Comparison of ENCODE assay signal across 8 cellular contexts in genomic region chr7:140506788-140507464, GRCh38. TPM values are rescaled to one million over a fixed set of nuclear protein-coding genes. Genes with fewer than 3 reads are reported as not detected.
DNase-seq lines count a peak whose midpoint lies in the region; ATAC-seq, FAIRE-seq and TF ChIP-seq lines count a peak whose summit lies in the region.

No MANE protein-coding gene starts in this region.

- intact Hi-C loops in gastrocnemius medialis (cut with DNase I; ENCODE audit: low total_unique reads): loop anchor here (1.0 kb wide), 1 partner anchor 28 kb away; the partner anchor contains the start of gene MKRN1
- intact Hi-C loops in colonic mucosa (cut with DNase I): no loop called here

- POLR2A ChIA-PET in activated CD4-positive, alpha-beta T cell treated with anti-CD3 and anti-CD28 coated beads, Interleukin-2, amount 10 ng/mL, durations not matched to agents 7 days and 5 days (lab: Charles Lee): no interaction called here

- H3K36me3 Mint-ChIP-seq in activated CD4-positive, alpha-beta T cell treated with anti-CD3 and anti-CD28 coated beads, Interleukin-2, amount 10 ng/mL, durations not matched to agents 7 days and 5 days (ENCODE audit: low read depth): no peaks in the 10 kb centered on the region

- no peak overlapping the region for H3K27ac Mint-ChIP-seq in activated CD4-positive, alpha-beta T cell treated with anti-CD3 and anti-CD28 coated beads, Interleukin-2, amount 10 ng/mL, durations not matched to agents 7 days and 5 days

- peak; percentile 97 to 99 for DNase-seq in NCI-H526 (lab: John Stamatoyannopoulos, UW)
- DNase-seq in fibroblast of peridontal ligament (ENCODE audit: extremely low read depth): peak; percentile 72
- DNase-seq in gastrocnemius medialis: peak; percentile 50 to 86
- DNase-seq in activated CD4-positive, alpha-beta T cell treated with anti-CD3 and anti-CD28 coated beads for 4 hours: no peak
- DNase-seq in activated CD4-positive, alpha-beta T cell treated with anti-CD3 and anti-CD28 coated beads, Interleukin-2, amount 10 ng/mL, durations not matched to agents 7 days and 5 days: no peak
- no peak for DNase-seq in colonic mucosa
- DNase-seq in D721Med (ENCODE audit: insufficient read length, low spot score): no peak

- CTCF ChIA-PET in activated CD4-positive, alpha-beta T cell treated with anti-CD3 and anti-CD28 coated beads, Interleukin-2, amount 10 ng/mL, durations not matched to agents 7 days and 5 days (lab: Charles Lee): interaction anchor here (0.6 to 1.5 kb wide), 2 partner anchors 8 to 536 kb away, joined by 3 to 4 read pairs; no protein-coding TSS in a partner anchor

- peak overlapping the region in 1 of 2 donors; percentile 21 for H3K9ac ChIP-seq in colonic mucosa (ENCODE audit: low read depth in 2 of 2, low read length in 2 of 2)

- H3K4me1 ChIP-seq in gastrocnemius medialis: peaks cover 11% of the 10 kb centered on the region in 2 donors
- no peaks in the 10 kb centered on the region for H3K4me1 ChIP-seq in colonic mucosa

- H3K4me3 ChIP-seq in gastrocnemius medialis: no peak overlapping the region
- H3K4me3 ChIP-seq in colonic mucosa: no peak overlapping the region

- H3K27me3 ChIP-seq in gastrocnemius medialis (no peaks in the 10 kb centered on the region), colonic mucosa (no peaks in the 10 kb centered on the region)

- no peaks in the 10 kb centered on the region for H3K9me3 ChIP-seq in gastrocnemius medialis
- no peaks in the 10 kb centered on the region for H3K9me3 ChIP-seq in colonic mucosa

- in situ Hi-C loops in gastrocnemius medialis (cut with MboI; ENCODE audit: low sequenced_read_pairs in 4 of 4): loop anchor here in 1 of 4 donors (25.0 kb wide), 1 partner anchor 505 kb away; the partner anchor contains the start of gene MRPS33

- ATAC-seq in GM19463 (IDR thresholded peaks at IDR 0.05; ENCODE audit: unreplicated experiment) (peak; percentile 57), gastrocnemius medialis (peak; percentile 97 to 99)

- no peak for TF ChIP-seq POLR2A in gastrocnemius medialis (IDR thresholded peaks at IDR 0.05)

- no peaks in the 10 kb centered on the region for H3K9me3 Mint-ChIP-seq in activated CD4-positive, alpha-beta T cell treated with anti-CD3 and anti-CD28 coated beads, Interleukin-2, amount 10 ng/mL, durations not matched to agents 7 days and 5 days

- H3K36me3 ChIP-seq in gastrocnemius medialis (no peaks in the 10 kb centered on the region), colonic mucosa (no peaks in the 10 kb centered on the region)

- H3K4me1 Mint-ChIP-seq in activated CD4-positive, alpha-beta T cell treated with anti-CD3 and anti-CD28 coated beads, Interleukin-2, amount 10 ng/mL, durations not matched to agents 7 days and 5 days: no peaks in the 10 kb centered on the region

- FAIRE-seq in D721Med (lab: Jason Lieb, UNC): no peak

- no peak overlapping the region for H3K4me3 Mint-ChIP-seq in activated CD4-positive, alpha-beta T cell treated with anti-CD3 and anti-CD28 coated beads, Interleukin-2, amount 10 ng/mL, durations not matched to agents 7 days and 5 days

- H3K27me3 Mint-ChIP-seq in activated CD4-positive, alpha-beta T cell treated with anti-CD3 and anti-CD28 coated beads, Interleukin-2, amount 10 ng/mL, durations not matched to agents 7 days and 5 days: no peaks in the 10 kb centered on the region

- peak overlapping the region; percentile 62 to 85 (median 76) for H3K27ac ChIP-seq in gastrocnemius medialis
- no peak overlapping the region for H3K27ac ChIP-seq in colonic mucosa

- TF ChIP-seq CTCF in gastrocnemius medialis (IDR thresholded peaks at IDR 0.05 in 4 of 5, conservative IDR thresholded peaks at IDR 0.05 in 1 of 5) (peak in 1 of 5 experiments; percentile 13), colonic mucosa (IDR thresholded peaks at IDR 0.05) (no peak), D721Med (IDR thresholded peaks at IDR 0.05; ENCODE audit: insufficient read depth, missing control alignments) (no peak)

RNA-seq across cellular contexts. Expression of gene MKRN1, which starts 27.6 kb away (rescaled TPM):
- total RNA-seq in gastrocnemius medialis: 10 to 100 TPM; 38.0 to 90.4 (median 64.7) TPM
- 10 to 100 TPM; 84.5 to 86.9 TPM for total RNA-seq in activated CD4-positive, alpha-beta T cell treated with anti-CD3 and anti-CD28 coated beads, Interleukin-2, amount 10 ng/mL, durations not matched to agents 7 days and 5 days
- total RNA-seq in colonic mucosa: 100 to 1,000 TPM; 175 to 240 TPM

Comparison
In these comparisons a context has a peak if more than half of its experiments do, and no peak if none do; other contexts are left out.
1. DNase-seq: peak in NCI-H526 (2 of 2), fibroblast of peridontal ligament (single experiment) and gastrocnemius medialis (2 of 2); none in activated CD4-positive, alpha-beta T cell treated with anti-CD3 and anti-CD28 coated beads for 4 hours (0 of 2), activated CD4-positive, alpha-beta T cell treated with anti-CD3 and anti-CD28 coated beads, Interleukin-2, amount 10 ng/mL, durations not matched to agents 7 days and 5 days (single experiment), colonic mucosa (single experiment) and D721Med (single experiment).